ENCODE assay signal across 8 cellular contexts in genomic region chr18:48663931-48664847, GRCh38.
DNase-seq lines count a peak whose midpoint lies in the region; ATAC-seq and TF ChIP-seq lines count a peak whose summit lies in the region.

No MANE protein-coding gene starts in this region.

- POLR2A ChIA-PET in WTC11 (lab: Charles Lee), result no interaction called here

- H3K27me3 ChIP-seq in left lung, result no peaks in the 10 kb centered on the region

- peaks cover 0 to 25% of the 10 kb centered on the region in 2 donors for H3K36me3 ChIP-seq in left lung

- peaks cover 18% of the 10 kb centered on the region for H3K4me1 Mint-ChIP-seq in WTC11

- H3K36me3 Mint-ChIP-seq in WTC11, result peaks cover 15% of the 10 kb centered on the region

- peaks cover 0 to 37% of the 10 kb centered on the region in 2 donors for H3K4me1 ChIP-seq in left lung

- no peak overlapping the region for H3K27ac ChIP-seq in left lung

- TF ChIP-seq CTCF in LNCaP clone FGC (IDR thresholded peaks at IDR 0.05; ENCODE audit: control insufficient read depth, extremely low read depth, insufficient read depth) (peak; percentile 94), WTC11 (IDR thresholded peaks at IDR 0.05) (peak; percentile 94), left lung (IDR thresholded peaks at IDR 0.05) (peak; percentile 85 to 88)

- no peak overlapping the region for H3K4me3 Mint-ChIP-seq in WTC11

- no peaks in the 10 kb centered on the region for H3K9me3 ChIP-seq in left lung

- DNase-seq in EH (ENCODE audit: low read depth), result peak; percentile 59
- no peak for DNase-seq in LNCaP clone FGC (ENCODE audit: low read depth)
- DNase-seq in WTC11 (ENCODE audit: low spot score), result peak; percentile 92
- DNase-seq in cerebellar cortex (ENCODE audit: low spot score), result peak; percentile 73
- DNase-seq in left lung, result peak; percentile 68 to 93
- DNase-seq in stimulated activated CD4-positive, alpha-beta T cell treated with anti-CD3 and anti-CD28 coated beads, Interleukin-4, amount 100 ng/mL, for 24 hours, result peak; percentile 52
- no peak for DNase-seq in MV-4-11 (lab: John Stamatoyannopoulos, UW)

- CTCF ChIA-PET in WTC11 (lab: Charles Lee), result interaction anchor here (0.6 to 1.9 kb wide), 33 partner anchors 10 to 422 kb away, joined by 3 to 28 read pairs (median 4); partner anchors contain the start of gene CTIF

- ATAC-seq in WTC11 (peak; percentile 66), left lung (peak; percentile 78), HG02870 (IDR thresholded peaks at IDR 0.05; ENCODE audit: unreplicated experiment) (no peak)

- H3K4me3 ChIP-seq in LNCaP clone FGC (ENCODE audit: low read depth, low read length), result no peak overlapping the region
- H3K4me3 ChIP-seq in left lung, result no peak overlapping the region

- no peak overlapping the region for H3K27ac Mint-ChIP-seq in WTC11

- peaks cover 15% of the 10 kb centered on the region for H3K9me3 Mint-ChIP-seq in WTC11

- H3K27me3 Mint-ChIP-seq in WTC11 (ENCODE audit: low read depth), result no peaks in the 10 kb centered on the region

- intact Hi-C loops in left lung (cut with DNase I), result loop anchor here in 1 of 2 donors (5.0 kb wide), 1 partner anchor 187 kb away; no protein-coding TSS in a partner anchor

TF ChIP-seq in WTC11, 78 proteins besides CTCF, POLR2A, EP300 and RAD21:
- TF ChIP-seq, protein P1, sequence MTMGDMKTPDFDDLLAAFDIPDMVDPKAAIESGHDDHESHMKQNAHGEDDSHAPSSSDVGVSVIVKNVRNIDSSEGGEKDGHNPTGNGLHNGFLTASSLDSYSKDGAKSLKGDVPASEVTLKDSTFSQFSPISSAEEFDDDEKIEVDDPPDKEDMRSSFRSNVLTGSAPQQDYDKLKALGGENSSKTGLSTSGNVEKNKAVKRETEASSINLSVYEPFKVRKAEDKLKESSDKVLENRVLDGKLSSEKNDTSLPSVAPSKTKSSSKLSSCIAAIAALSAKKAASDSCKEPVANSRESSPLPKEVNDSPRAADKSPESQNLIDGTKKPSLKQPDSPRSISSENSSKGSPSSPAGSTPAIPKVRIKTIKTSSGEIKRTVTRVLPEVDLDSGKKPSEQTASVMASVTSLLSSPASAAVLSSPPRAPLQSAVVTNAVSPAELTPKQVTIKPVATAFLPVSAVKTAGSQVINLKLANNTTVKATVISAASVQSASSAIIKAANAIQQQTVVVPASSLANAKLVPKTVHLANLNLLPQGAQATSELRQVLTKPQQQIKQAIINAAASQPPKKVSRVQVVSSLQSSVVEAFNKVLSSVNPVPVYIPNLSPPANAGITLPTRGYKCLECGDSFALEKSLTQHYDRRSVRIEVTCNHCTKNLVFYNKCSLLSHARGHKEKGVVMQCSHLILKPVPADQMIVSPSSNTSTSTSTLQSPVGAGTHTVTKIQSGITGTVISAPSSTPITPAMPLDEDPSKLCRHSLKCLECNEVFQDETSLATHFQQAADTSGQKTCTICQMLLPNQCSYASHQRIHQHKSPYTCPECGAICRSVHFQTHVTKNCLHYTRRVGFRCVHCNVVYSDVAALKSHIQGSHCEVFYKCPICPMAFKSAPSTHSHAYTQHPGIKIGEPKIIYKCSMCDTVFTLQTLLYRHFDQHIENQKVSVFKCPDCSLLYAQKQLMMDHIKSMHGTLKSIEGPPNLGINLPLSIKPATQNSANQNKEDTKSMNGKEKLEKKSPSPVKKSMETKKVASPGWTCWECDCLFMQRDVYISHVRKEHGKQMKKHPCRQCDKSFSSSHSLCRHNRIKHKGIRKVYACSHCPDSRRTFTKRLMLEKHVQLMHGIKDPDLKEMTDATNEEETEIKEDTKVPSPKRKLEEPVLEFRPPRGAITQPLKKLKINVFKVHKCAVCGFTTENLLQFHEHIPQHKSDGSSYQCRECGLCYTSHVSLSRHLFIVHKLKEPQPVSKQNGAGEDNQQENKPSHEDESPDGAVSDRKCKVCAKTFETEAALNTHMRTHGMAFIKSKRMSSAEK (CRISPR knock-in tag; IDR thresholded peaks at IDR 0.05; ENCODE audit: borderline replicate concordance), result no peak
- TF ChIP-seq ATF3 (CRISPR knock-in tag; conservative IDR thresholded peaks at IDR 0.05), result no peak
- TF ChIP-seq ESRRA (CRISPR knock-in tag; IDR thresholded peaks at IDR 0.05; ENCODE audit: borderline replicate concordance), result no peak
- TF ChIP-seq E2F5 (CRISPR knock-in tag; IDR thresholded peaks at IDR 0.05), result no peak
- peak; percentile 18; the same call in 1 of the 2 replicates for TF ChIP-seq FOXP1 (CRISPR knock-in tag; IDR thresholded peaks at IDR 0.05; ENCODE audit: borderline replicate concordance)
- TF ChIP-seq CREB1 (CRISPR knock-in tag; IDR thresholded peaks at IDR 0.05), result no peak
- TF ChIP-seq, protein P2, sequence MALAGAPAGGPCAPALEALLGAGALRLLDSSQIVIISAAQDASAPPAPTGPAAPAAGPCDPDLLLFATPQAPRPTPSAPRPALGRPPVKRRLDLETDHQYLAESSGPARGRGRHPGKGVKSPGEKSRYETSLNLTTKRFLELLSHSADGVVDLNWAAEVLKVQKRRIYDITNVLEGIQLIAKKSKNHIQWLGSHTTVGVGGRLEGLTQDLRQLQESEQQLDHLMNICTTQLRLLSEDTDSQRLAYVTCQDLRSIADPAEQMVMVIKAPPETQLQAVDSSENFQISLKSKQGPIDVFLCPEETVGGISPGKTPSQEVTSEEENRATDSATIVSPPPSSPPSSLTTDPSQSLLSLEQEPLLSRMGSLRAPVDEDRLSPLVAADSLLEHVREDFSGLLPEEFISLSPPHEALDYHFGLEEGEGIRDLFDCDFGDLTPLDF (CRISPR knock-in tag; IDR thresholded peaks at IDR 0.05), result no peak
- no peak for TF ChIP-seq ZNF317 (CRISPR knock-in tag; IDR thresholded peaks at IDR 0.05; ENCODE audit: borderline replicate concordance, low read depth)
- no peak for TF ChIP-seq ARID4B (CRISPR knock-in tag; IDR thresholded peaks at IDR 0.05; ENCODE audit: borderline replicate concordance)
- no peak for TF ChIP-seq CBFB (CRISPR knock-in tag; IDR thresholded peaks at IDR 0.05; ENCODE audit: low read depth)
- TF ChIP-seq ZBTB21 (CRISPR knock-in tag; IDR thresholded peaks at IDR 0.05; ENCODE audit: borderline replicate concordance), result 0 out of 2 replicates have a peak, but pooled peaks have one; percentile 23
- TF ChIP-seq PRRX2 (CRISPR knock-in tag; IDR thresholded peaks at IDR 0.05), result no peak
- TF ChIP-seq, protein P3, sequence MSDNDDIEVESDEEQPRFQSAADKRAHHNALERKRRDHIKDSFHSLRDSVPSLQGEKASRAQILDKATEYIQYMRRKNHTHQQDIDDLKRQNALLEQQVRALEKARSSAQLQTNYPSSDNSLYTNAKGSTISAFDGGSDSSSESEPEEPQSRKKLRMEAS (CRISPR knock-in tag; IDR thresholded peaks at IDR 0.05), result no peak

Comparison
In these comparisons a context has a peak if more than half of its experiments do, and no peak if none do; other contexts are left out.
1. DNase-seq: peak in EH (single experiment), WTC11 (single experiment), cerebellar cortex (single experiment), left lung (2 of 2) and stimulated activated CD4-positive, alpha-beta T cell treated with anti-CD3 and anti-CD28 coated beads, Interleukin-4, amount 100 ng/mL, for 24 hours (single experiment); none in LNCaP clone FGC (single experiment) and MV-4-11 (single experiment).
2. Peak in every context shown above with its lines, with median percentiles within 50 percentile points of each other: CTCF ChIP-seq.